8 cellular contexts compared by ENCODE assay signal in the genomic region with DNA sequence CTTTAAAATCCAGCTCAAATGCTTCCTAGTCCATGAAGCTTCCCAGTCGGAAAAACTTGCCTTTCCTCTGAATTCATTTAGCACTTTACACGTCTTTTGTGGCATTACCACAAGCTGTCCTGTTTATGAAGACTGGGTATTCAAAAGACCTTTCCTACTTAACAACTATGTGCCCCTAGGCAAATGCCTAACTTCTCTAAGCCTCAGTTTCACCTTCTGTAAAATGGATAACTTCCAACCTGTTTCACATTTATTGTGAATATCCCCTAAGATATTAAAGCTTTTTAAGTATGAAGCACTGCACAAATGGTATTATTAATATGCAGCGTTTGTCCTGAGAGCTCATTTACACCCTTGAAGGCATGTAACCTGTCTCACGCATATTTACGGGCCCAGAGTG. TPM values are rescaled to one million over a fixed set of nuclear protein-coding genes. Genes with fewer than 3 reads are reported as not detected.
A peak's percentile ranks its signal among the peaks of the same experiment; 100 is the strongest.
DNase-seq lines count a peak whose midpoint lies in the region; ATAC-seq and TF ChIP-seq lines count a peak whose summit lies in the region.

No MANE protein-coding gene starts in this region.

- H4K20me1 ChIP-seq in osteoblast (ENCODE audit: insufficient read depth, low read length), result no peaks in the 10 kb centered on the region

- POLR2A ChIA-PET in CD8-positive, alpha-beta memory T cell (lab: Charles Lee), result interaction anchor here (0.6 to 1.9 kb wide), 3 partner anchors 9 to 268 kb away, joined by 3 to 7 read pairs (median 4); partner anchors contain the start of gene PPP3CB

- H3K4me2 ChIP-seq in osteoblast (ENCODE audit: insufficient read depth, low read length), result peak overlapping the region; percentile 91

- H2AFZ ChIP-seq in osteoblast (ENCODE audit: low read length), result peak overlapping the region; percentile 87

- TF ChIP-seq CTCF in Peyer's patch (IDR thresholded peaks at IDR 0.05) (no peak), epithelial cell of esophagus (IDR thresholded peaks at IDR 0.05; ENCODE audit: insufficient read depth, low read depth, low read length, missing control alignments) (no peak), osteoblast (IDR thresholded peaks at IDR 0.05; ENCODE audit: extremely low read depth, low read depth, low read length) (no peak)

- ATAC-seq in HG02884 (IDR thresholded peaks at IDR 0.05; ENCODE audit: unreplicated experiment), result no peak
- no peak for ATAC-seq in GM21723 (IDR thresholded peaks at IDR 0.05; ENCODE audit: unreplicated experiment)
- no peak for ATAC-seq in GM21529 (IDR thresholded peaks at IDR 0.05; ENCODE audit: unreplicated experiment)

- peaks cover 12% of the 10 kb centered on the region for H3K4me1 ChIP-seq in CD8-positive, alpha-beta memory T cell (ENCODE audit: insufficient read depth, low read length)
- H3K4me1 ChIP-seq in Peyer's patch (no peaks in the 10 kb centered on the region), osteoblast (ENCODE audit: insufficient read depth, low read length) (peaks cover 12% of the 10 kb centered on the region)

- no peaks in the 10 kb centered on the region for H3K9me3 ChIP-seq in CD8-positive, alpha-beta memory T cell (ENCODE audit: low read length)
- H3K9me3 ChIP-seq in Peyer's patch, result no peaks in the 10 kb centered on the region
- H3K9me3 ChIP-seq in osteoblast (ENCODE audit: low read depth, low read length), result no peaks in the 10 kb centered on the region

- DNase-seq in CD8-positive, alpha-beta memory T cell, result no peak
- DNase-seq in Peyer's patch, result no peak
- no peak for DNase-seq in epithelial cell of esophagus (ENCODE audit: low read depth)
- DNase-seq in osteoblast (ENCODE audit: insufficient read length, low spot score, missing footprints), result no peak
- DNase-seq in DMS 273 treated with DMSO at 0.1 percent for 48 hours (lab: John Stamatoyannopoulos, UW), result no peak

- H3K36me3 ChIP-seq in CD8-positive, alpha-beta memory T cell (ENCODE audit: insufficient read depth, low read length), result no peaks in the 10 kb centered on the region
- H3K36me3 ChIP-seq in Peyer's patch (no peaks in the 10 kb centered on the region), osteoblast (ENCODE audit: insufficient read depth, low read length) (no peaks in the 10 kb centered on the region)

- no peak for TF ChIP-seq POLR2A in Peyer's patch (IDR thresholded peaks at IDR 0.05)

- H3K27me3 Mint-ChIP-seq in CD8-positive, alpha-beta memory T cell, result peaks cover 0 to 9% of the 10 kb centered on the region in 2 donors

- peak overlapping the region; percentile 77 for H3K27ac ChIP-seq in CD8-positive, alpha-beta memory T cell (ENCODE audit: low read depth, low read length)
- H3K27ac ChIP-seq in Peyer's patch (no peak overlapping the region), osteoblast (ENCODE audit: low read depth, low read length) (peak overlapping the region; percentile 60)

- peaks cover 0 to 6% (median 0%) of the 10 kb centered on the region in 5 donors for H3K9me3 Mint-ChIP-seq in CD8-positive, alpha-beta memory T cell

- H3K4me3 Mint-ChIP-seq in CD8-positive, alpha-beta memory T cell, result peak overlapping the region; percentile 89 to 99 (median 98)

- H3K79me2 ChIP-seq in osteoblast (ENCODE audit: insufficient read depth, low read length), result no peaks in the 10 kb centered on the region

- peaks cover 14 to 21% (median 19%) of the 10 kb centered on the region in 3 donors for H3K4me1 Mint-ChIP-seq in CD8-positive, alpha-beta memory T cell

- H3K27me3 ChIP-seq in CD8-positive, alpha-beta memory T cell (ENCODE audit: insufficient read depth, low read length, poor library complexity, severe bottlenecking), result no peaks in the 10 kb centered on the region
- H3K27me3 ChIP-seq in Peyer's patch (no peaks in the 10 kb centered on the region), osteoblast (ENCODE audit: insufficient read depth, low read length) (peaks cover 2% of the 10 kb centered on the region)

- H3K4me3 ChIP-seq in CD8-positive, alpha-beta memory T cell (ENCODE audit: low read length), result peak overlapping the region; percentile 75
- peak overlapping the region; percentile 70 to 84 (median 78) for H3K4me3 ChIP-seq in Peyer's patch
- H3K4me3 ChIP-seq in epithelial cell of esophagus (ENCODE audit: low read length), result peak overlapping the region; percentile 93
- peak overlapping the region; percentile 77 for H3K4me3 ChIP-seq in osteoblast (ENCODE audit: insufficient read depth, low read length)

- H3K36me3 Mint-ChIP-seq in CD8-positive, alpha-beta memory T cell, result peaks cover 0 to 9% (median 0%) of the 10 kb centered on the region in 3 donors

- CTCF ChIA-PET in CD8-positive, alpha-beta memory T cell (lab: Charles Lee), result no interaction called here

- peak overlapping the region; percentile 10 to 99 (median 98) for H3K27ac Mint-ChIP-seq in CD8-positive, alpha-beta memory T cell

RNA-seq across cellular contexts. Expression of gene CFAP70, which starts 0.8 kb away (rescaled TPM):
- 1 to 10 TPM in 1 of 2 experiments, under 1 TPM in 1; 0.86 to 1.2 TPM for total RNA-seq in CD8-positive, alpha-beta memory T cell
- not detected for polyA plus RNA-seq in CD8-positive, alpha-beta memory T cell
- total RNA-seq in Peyer's patch (1 to 10 TPM in 3 of 4 donors, under 1 TPM in 1; 0.88 to 5.8 (median 2.5) TPM), osteoblast (1.1 and 1.2 TPM in 2 replicates)

RNA-seq across cellular contexts. Expression of gene ANXA7, which starts 56.0 kb away (rescaled TPM):
- total RNA-seq in CD8-positive, alpha-beta memory T cell, result 100 to 1,000 TPM; 151 to 154 TPM
- polyA plus RNA-seq in CD8-positive, alpha-beta memory T cell, result 188 TPM
- total RNA-seq in Peyer's patch (10 to 100 TPM; 51.9 to 70.1 (median 58.4) TPM), osteoblast (143 and 158 TPM in 2 replicates)

Comparison
In these comparisons a context has a peak if more than half of its experiments do, and no peak if none do; other contexts are left out.
1. H3K27ac ChIP-seq: peak in CD8-positive, alpha-beta memory T cell (single experiment) and osteoblast (single experiment); none in Peyer's patch (0 of 4).
2. Peak in every context shown above with its lines, with median percentiles within 50 percentile points of each other: H3K4me3 ChIP-seq.